In the genomic region with DNA sequence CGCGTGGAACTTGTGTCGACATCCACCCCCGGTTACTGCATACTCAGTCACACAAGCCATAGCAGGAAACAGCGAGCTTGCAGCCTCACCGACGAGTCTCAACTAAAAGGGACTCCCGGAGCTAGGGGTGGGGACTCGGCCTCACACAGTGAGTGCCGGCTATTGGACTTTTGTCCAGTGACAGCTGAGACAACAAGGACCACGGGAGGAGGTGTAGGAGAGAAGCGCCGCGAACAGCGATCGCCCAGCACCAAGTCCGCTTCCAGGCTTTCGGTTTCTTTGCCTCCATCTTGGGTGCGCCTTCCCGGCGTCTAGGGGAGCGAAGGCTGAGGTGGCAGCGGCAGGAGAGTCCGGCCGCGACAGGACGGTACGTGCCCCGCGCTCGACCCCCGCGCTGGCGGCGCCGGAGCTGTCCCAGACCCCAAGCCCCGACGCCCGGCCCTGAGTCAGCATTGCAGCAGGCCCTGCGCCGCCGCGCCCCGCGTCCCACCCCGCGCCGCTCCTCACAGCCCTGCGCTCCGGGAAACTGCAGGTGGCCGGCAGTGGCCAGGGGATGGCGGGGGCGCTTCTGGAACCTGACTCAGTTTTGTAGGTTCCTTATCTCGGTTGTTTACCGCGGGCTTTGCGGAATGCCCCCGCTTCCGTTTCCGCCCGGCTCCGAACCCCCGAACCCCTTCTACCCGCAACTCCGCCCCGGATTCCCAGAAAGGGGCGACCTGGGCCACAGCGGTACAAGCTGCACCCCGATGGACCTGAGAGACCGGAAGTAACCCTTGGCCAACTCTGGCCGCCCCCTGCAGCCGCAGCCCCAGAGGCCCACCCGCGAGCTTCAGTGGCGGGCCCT, we compare ENCODE assay signal across 8 cellular contexts. TPM values are rescaled to one million over a fixed set of nuclear protein-coding genes. Genes with fewer than 3 reads are reported as not detected.
A peak's percentile ranks its signal among the peaks of the same experiment; 100 is the strongest.
DNase-seq lines count a peak whose midpoint lies in the region; ATAC-seq and TF ChIP-seq lines count a peak whose summit lies in the region.

CFLAR (plus strand) TSS at position 50 of the 844 bp plus-strand sequence. CDS start 13,702 bp downstream, outside the sequence.

- DNase-seq in NCI-H345 (lab: John Stamatoyannopoulos, UW) (peak; percentile 74), colonic mucosa (peak; percentile 82), left lobe of liver (ENCODE audit: low spot score) (peak; percentile 89)
- peak; percentile 88 for DNase-seq in activated CD4-positive, alpha-beta T cell treated with anti-CD3 and anti-CD28 coated beads for 48 hours
- DNase-seq in stimulated activated CD4-positive, alpha-beta T cell treated with anti-CD3 and anti-CD28 coated beads, Interleukin-2, amount 100 ng/mL, for 48 hours: peak; percentile 72 to 74

- peak within 1 kb of the TSS; percentile 95 to 99 for H3K9ac ChIP-seq in colonic mucosa (ENCODE audit: low read depth in 2 of 2, low read length in 2 of 2)

- peak within 1 kb of the TSS; percentile 68 for H2AFZ ChIP-seq in ACC112 (ENCODE audit: low read length, unreplicated experiment)

- peak; percentile 37 for ATAC-seq in GM18867 (IDR thresholded peaks at IDR 0.05; ENCODE audit: unreplicated experiment)
- peak; percentile 39 for ATAC-seq in HG03097 (IDR thresholded peaks at IDR 0.05; ENCODE audit: low FRiP score, unreplicated experiment)
- peak; percentile 78 for ATAC-seq in left lobe of liver

- H3K27me3 ChIP-seq in ACC112 (ENCODE audit: insufficient read depth, low read length) (no peaks in the 10 kb centered on the region), colonic mucosa (no peaks in the 10 kb centered on the region)

- H3K9me3 ChIP-seq in colonic mucosa: no peaks in the 10 kb centered on the region

- H3K27ac ChIP-seq in ACC112 (ENCODE audit: low read depth, low read length) (peak within 1 kb of the TSS; percentile 99), colonic mucosa (peak within 1 kb of the TSS; percentile 100)

- H3K4me1 ChIP-seq in ACC112 (ENCODE audit: control insufficient read depth, insufficient read depth, low read length, unreplicated experiment) (peaks cover 26% of the 10 kb centered on the region), colonic mucosa (no peaks in the 10 kb centered on the region)

- H3K36me3 ChIP-seq in ACC112 (ENCODE audit: insufficient read depth, low read length) (no peaks in the 10 kb centered on the region; the same call in 1 of the 2 replicates), colonic mucosa (no peaks in the 10 kb centered on the region)

- H3K4me3 ChIP-seq in ACC112 (ENCODE audit: low read depth, low read length) (peak within 1 kb of the TSS; percentile 97), colonic mucosa (peak within 1 kb of the TSS; percentile 93)

- no peak for TF ChIP-seq CTCF in colonic mucosa (IDR thresholded peaks at IDR 0.05)

- H3K79me2 ChIP-seq in ACC112 (ENCODE audit: control insufficient read depth, insufficient read depth, low read length, unreplicated experiment): peaks cover 50% of the 10 kb centered on the region

- intact Hi-C loops in colonic mucosa (cut with DNase I): loop anchor here (5.0 kb wide), 2 partner anchors 36 to 44 kb away; partner anchors contain the start of genes HYCC2 and NDUFB3

RNA-seq across cellular contexts. Expression of gene CFLAR, which starts in this region (rescaled TPM):
- 100 to 1,000 TPM in 1 of 2 donors, 10 to 100 TPM in 1; 90.1 to 126 TPM for total RNA-seq in colonic mucosa
- total RNA-seq in left lobe of liver: 73.7 TPM

Comparison
In these comparisons a context has a peak if more than half of its experiments do, and no peak if none do; other contexts are left out.
1. Peak in every context shown above with its lines: DNase-seq, ATAC-seq, H3K4me3 ChIP-seq and H3K27ac ChIP-seq.